Comparison of ENCODE assay signal across 26 cellular contexts in genomic region chr1:147820898-147821297, GRCh38.
"Had no signal": no experiment of that assay in that cellular context is flagged by ENCODE, and none has a peak within 500 bp of the region (broad histone marks: within the 10 kb centered on the region; RNA-seq: fewer than 3 reads in every experiment).

No MANE protein-coding gene starts in this region.

- H3K4me3 ChIP-seq: cardiac muscle cell, MG63, SK-N-MC had no signal

- H3K9me3 ChIP-seq: MG63 had no signal

- H3K36me3 ChIP-seq: brain microvascular endothelial cell, cardiac muscle cell, MG63 had no signal

- H3K27me3 ChIP-seq: brain microvascular endothelial cell, MG63 had no signal

- ATAC-seq: activated T-cell treated with anti-CD3 and anti-CD28 coated beads, Interleukin-2, amount 50 U/mL, for 4 hours; PC-3; T-cell had no signal

- H3K27ac ChIP-seq: brain microvascular endothelial cell, cardiac muscle cell, SK-N-MC had no signal

- DNase-seq: activated B cell treated with CpG ODN at 0.5 μM for 24 hours; activated CD4-positive, alpha-beta memory T cell treated with anti-CD3 and anti-CD28 coated beads for 36 hours; activated CD4-positive, alpha-beta T cell treated with anti-CD3 and anti-CD28 coated beads for 1 hour; activated CD4-positive, alpha-beta T cell treated with anti-CD3 and anti-CD28 coated beads, Interleukin-2, amount 10 ng/mL, durations not matched to agents 24 days and 14 days; activated CD8-positive, alpha-beta memory T cell treated with anti-CD3 and anti-CD28 coated beads for 24 hours; activated effector memory CD4-positive, alpha-beta T cell treated with anti-CD3 and anti-CD28 coated beads, Interleukin-2, amount 50 U/mL, for 16 hours; activated naive CD4-positive, alpha-beta T cell treated with anti-CD3 and anti-CD28 coated beads for 36 hours; activated T-cell treated with anti-CD3 and anti-CD28 coated beads, Interleukin-2, amount 50 U/mL, for 4 hours; brain microvascular endothelial cell; MG63; MV-4-11; NCI-H1092 treated with DMSO at 0.1 percent for 48 hours; NCI-H1417 treated with DMSO at 0.1 percent for 48 hours; NCI-H1694; NCI-H2029; NCI-H2107; NCI-H2171 treated with DMSO at 0.1 percent for 48 hours; NCI-H345; NCI-H510A treated with DMSO at 0.1 percent for 48 hours; NCI-H69; NK-92 treated with Interleukin-12 subunit alpha and Interleukin-12 subunit beta, amount 100 ng/mL, for 24 hours; PC-3; T-cell; T-helper 2 cell had no signal
